ENCODE assay signal across 18 cellular contexts in the genomic region with DNA sequence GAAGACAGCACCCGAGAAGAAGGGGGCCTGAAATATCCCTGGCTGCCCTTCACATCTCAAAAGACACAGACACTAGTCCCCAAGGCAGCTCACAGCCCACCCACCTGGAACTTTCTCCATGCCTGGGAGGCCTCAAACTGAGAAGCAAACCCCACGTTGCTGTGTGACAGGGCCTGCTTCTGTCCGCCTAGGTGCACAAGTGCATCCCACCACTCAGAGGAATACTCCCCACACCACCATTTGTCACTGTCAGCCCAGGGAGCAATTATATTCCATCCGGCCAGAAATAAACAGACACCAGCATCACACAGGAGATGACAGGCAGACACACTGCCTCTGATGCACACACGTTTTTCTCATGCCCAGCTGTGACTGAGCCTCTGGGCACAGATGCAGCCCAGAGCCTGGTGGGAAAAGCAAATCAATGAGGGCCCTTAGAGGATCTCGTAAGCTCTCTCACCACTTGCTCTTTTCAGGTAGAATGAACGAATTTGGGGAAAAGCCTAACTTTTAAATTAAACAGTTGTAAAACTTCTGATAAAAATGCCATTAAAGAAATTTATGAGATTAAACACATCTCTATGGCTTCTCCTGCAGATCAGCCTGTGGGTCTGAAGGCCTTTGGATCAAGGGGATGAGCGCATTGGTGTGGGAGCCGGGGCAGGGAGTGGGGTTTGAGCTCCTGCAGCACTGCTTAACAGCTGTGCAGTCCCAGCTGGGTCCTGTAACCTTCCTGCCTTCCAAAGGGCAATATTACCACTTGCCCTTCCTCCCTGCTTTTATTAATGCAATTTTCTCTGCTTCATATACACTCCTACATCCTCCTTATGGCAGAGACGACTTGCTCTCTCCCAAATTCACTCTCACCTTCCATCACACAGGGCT.
DNase-seq lines count a peak whose midpoint lies in the region; ATAC-seq and TF ChIP-seq lines count a peak whose summit lies in the region.
"Had no signal": no experiment of that assay in that cellular context is flagged by ENCODE, and none has a peak within 500 bp of the region (broad histone marks: within the 10 kb centered on the region; RNA-seq: fewer than 3 reads in every experiment).

No MANE protein-coding gene starts in this region.

- no peak overlapping the region for H2AFZ ChIP-seq in SK-N-SH (ENCODE audit: low read depth)

- H3K36me3 ChIP-seq in SK-N-SH (replicated peaks in 1 of 2; ENCODE audit: control insufficient read depth in 1 of 2, insufficient read depth in 2 of 2, low read length in 1 of 2) (no peaks in the 10 kb centered on the region), endodermal cell (ENCODE audit: control insufficient read depth, insufficient read depth, low read length) (no peaks in the 10 kb centered on the region)
- H3K36me3 ChIP-seq: BLaER1 treated with 17β-estradiol and CSF1 and Interleukin-3, amounts not matched to agents 10 nM and 100 nM had no signal

- POLR2A ChIA-PET in SK-N-SH (lab: Yijun Ruan, JAX) = no interaction called here

- DNase-seq in SK-N-SH (peak; percentile 62), endodermal cell (peak; percentile 14), left kidney (ENCODE audit: low read depth, low spot score) (peak; percentile 78), retina (peak; percentile 55), SIG-M5 treated with dmso at 0.1 percent for 504 hours (lab: John Stamatoyannopoulos, UW; ENCODE audit: unreplicated experiment) (no peak), posterior cingulate gyrus (no peak)
- no peak for DNase-seq in activated CD8-positive, alpha-beta memory T cell treated with anti-CD3 and anti-CD28 coated beads, Interleukin-2, amount 50 U/mL, for 48 hours
- DNase-seq: CD8-positive, alpha-beta T cell; DMS 273 treated with DMSO at 0.1 percent for 48 hours; DMS53; DND-41; EL; GOT3; H9 had no signal

- no peak overlapping the region for H3K9ac ChIP-seq in SK-N-SH
- H3K9ac ChIP-seq in endodermal cell (ENCODE audit: extremely low read depth, low read length, poor library complexity, severe bottlenecking) = no peak overlapping the region
- H3K9ac ChIP-seq: BLaER1 treated with 17β-estradiol and CSF1 and Interleukin-3, amounts not matched to agents 10 nM and 100 nM had no signal

- no peaks in the 10 kb centered on the region for H4K20me1 ChIP-seq in SK-N-SH (ENCODE audit: insufficient read depth)
- H4K20me1 ChIP-seq: BLaER1 treated with 17β-estradiol and CSF1 and Interleukin-3, amounts not matched to agents 10 nM and 100 nM had no signal

- no peak for TF ChIP-seq EP300 in SK-N-SH (IDR thresholded peaks at IDR 0.05; ENCODE audit: borderline replicate concordance in 1 of 2, low read depth in 1 of 2, low read length in 1 of 2)

- no peak for TF ChIP-seq CTCF in SK-N-SH (IDR thresholded peaks at IDR 0.05)
- no peak for TF ChIP-seq CTCF in endodermal cell (conservative IDR thresholded peaks at IDR 0.05)

- peaks cover 2% of the 10 kb centered on the region for H3K27me3 Mint-ChIP-seq in endodermal cell (ENCODE audit: insufficient read depth)
- H3K27me3 Mint-ChIP-seq: B cell had no signal

- no peak overlapping the region for H3K27ac Mint-ChIP-seq in endodermal cell
- H3K27ac Mint-ChIP-seq: B cell; CD8-positive, alpha-beta T cell; H9 had no signal

- H3K27ac ChIP-seq in SK-N-SH (ENCODE audit: low read depth in 2 of 2, low read length in 1 of 2) (no peak overlapping the region; a peak in 1 of 4 replicates), endodermal cell (ENCODE audit: low read depth, low read length) (no peak overlapping the region)
- H3K27ac ChIP-seq: BLaER1 treated with 17β-estradiol and CSF1 and Interleukin-3, amounts not matched to agents 10 nM and 100 nM had no signal

- intact Hi-C loops in posterior cingulate gyrus (cut with DNase I) = no loop called here

- CTCF ChIA-PET in SK-N-SH (lab: Yijun Ruan, JAX) = interaction anchor here (1.0 kb wide), 1 partner anchor 826 kb away, joined by 3 read pairs; no protein-coding TSS in a partner anchor

- H3K9me2 ChIP-seq in SK-N-SH = no peaks in the 10 kb centered on the region

- peaks cover 0 to 9% of the 10 kb centered on the region in 2 experiments; a peak in 1 of 4 replicates for H3K4me1 ChIP-seq in SK-N-SH (ENCODE audit: control insufficient read depth in 1 of 2, insufficient read depth in 2 of 2, low read depth in 1 of 2, low read length in 1 of 2)
- no peaks in the 10 kb centered on the region for H3K4me1 ChIP-seq in endodermal cell (ENCODE audit: control insufficient read depth, insufficient read depth, low read length)

- H3K4me1 Mint-ChIP-seq in endodermal cell = no peaks in the 10 kb centered on the region
- H3K4me1 Mint-ChIP-seq: B cell, H9 had no signal

- no peak for ATAC-seq in SK-N-SH treated with all-trans-retinoic acid at 6 μM for 48 hours
- ATAC-seq: CD8-positive, alpha-beta T cell; GM12878 had no signal

- H3K36me3 Mint-ChIP-seq in endodermal cell (ENCODE audit: low read depth) = no peaks in the 10 kb centered on the region
- H3K36me3 Mint-ChIP-seq: CD8-positive, alpha-beta T cell had no signal

- H3K27me3 ChIP-seq in SK-N-SH (ENCODE audit: insufficient read depth) (no peaks in the 10 kb centered on the region), endodermal cell (ENCODE audit: control insufficient read depth, insufficient read depth, low read length, poor library complexity, severe bottlenecking) (no peaks in the 10 kb centered on the region)
- H3K27me3 ChIP-seq: BLaER1 treated with 17β-estradiol and CSF1 and Interleukin-3, amounts not matched to agents 10 nM and 100 nM had no signal

- H3K9me3 Mint-ChIP-seq in endodermal cell = no peaks in the 10 kb centered on the region
- H3K9me3 Mint-ChIP-seq: H9 had no signal

- no peak for TF ChIP-seq RAD21 in SK-N-SH (IDR thresholded peaks at IDR 0.05; ENCODE audit: low read length)

- H3K4me2 ChIP-seq in SK-N-SH = no peak overlapping the region
- H3K4me2 ChIP-seq: BLaER1 treated with 17β-estradiol and CSF1 and Interleukin-3, amounts not matched to agents 10 nM and 100 nM had no signal

- H3K4me3 ChIP-seq in SK-N-SH (ENCODE audit: low read depth in 2 of 2, low read length in 1 of 2) (no peak overlapping the region), endodermal cell (ENCODE audit: low read length) (no peak overlapping the region)
- H3K4me3 ChIP-seq: BLaER1 treated with 17β-estradiol and CSF1 and Interleukin-3, amounts not matched to agents 10 nM and 100 nM; GM12878 had no signal

- H3K4me3 Mint-ChIP-seq in endodermal cell = no peak overlapping the region
- H3K4me3 Mint-ChIP-seq: B cell; CD8-positive, alpha-beta T cell; H9 had no signal

- no peaks in the 10 kb centered on the region for H3F3A ChIP-seq in SK-N-SH (replicated peaks; ENCODE audit: insufficient read depth)

- WGBS in SK-N-SH (ENCODE audit: low lambda C conversion rate) = 4% methylated on average over 8 of the region's 10 CpGs
- 81 to 83% methylated on average over 2 to 10 of the region's 10 CpGs for WGBS in endodermal cell (ENCODE audit: insufficient coverage in 1 of 2, insufficient read length in 1 of 2), 2 experiments

- H3K9me3 ChIP-seq in SK-N-SH = no peaks in the 10 kb centered on the region
- H3K9me3 ChIP-seq in endodermal cell (ENCODE audit: control insufficient read depth, low read length) = peaks cover 4% of the 10 kb centered on the region
- H3K9me3 ChIP-seq: BLaER1 treated with 17β-estradiol and CSF1 and Interleukin-3, amounts not matched to agents 10 nM and 100 nM had no signal

- no peaks in the 10 kb centered on the region for H3K79me2 ChIP-seq in SK-N-SH (ENCODE audit: insufficient read depth)

TF ChIP-seq in SK-N-SH, 30 proteins besides CTCF, POLR2A, EP300 and RAD21 (continues in another document):
- TF ChIP-seq GATA2 (CRISPR knock-in tag; IDR thresholded peaks at IDR 0.05) = no peak
- TF ChIP-seq SMC3 (IDR thresholded peaks at IDR 0.05; ENCODE audit: low read depth, low read length) = no peak
- TF ChIP-seq JUND (IDR thresholded peaks at IDR 0.05) = no peak
- no peak for TF ChIP-seq NRF1 (IDR thresholded peaks at IDR 0.05; ENCODE audit: low read depth, low read length)
- TF ChIP-seq FOXJ3 (CRISPR knock-in tag; IDR thresholded peaks at IDR 0.05) = peak; percentile 46; the same call in 1 of the 2 replicates
- TF ChIP-seq USF2 (IDR thresholded peaks at IDR 0.05; ENCODE audit: borderline replicate concordance, low read depth, low read length) = no peak

TF ChIP-seq in SK-N-SH treated with all-trans-retinoic acid at 6 μM for 48 hours, 23 proteins besides CTCF, POLR2A, EP300 and RAD21:
- TF ChIP-seq, protein P1, sequence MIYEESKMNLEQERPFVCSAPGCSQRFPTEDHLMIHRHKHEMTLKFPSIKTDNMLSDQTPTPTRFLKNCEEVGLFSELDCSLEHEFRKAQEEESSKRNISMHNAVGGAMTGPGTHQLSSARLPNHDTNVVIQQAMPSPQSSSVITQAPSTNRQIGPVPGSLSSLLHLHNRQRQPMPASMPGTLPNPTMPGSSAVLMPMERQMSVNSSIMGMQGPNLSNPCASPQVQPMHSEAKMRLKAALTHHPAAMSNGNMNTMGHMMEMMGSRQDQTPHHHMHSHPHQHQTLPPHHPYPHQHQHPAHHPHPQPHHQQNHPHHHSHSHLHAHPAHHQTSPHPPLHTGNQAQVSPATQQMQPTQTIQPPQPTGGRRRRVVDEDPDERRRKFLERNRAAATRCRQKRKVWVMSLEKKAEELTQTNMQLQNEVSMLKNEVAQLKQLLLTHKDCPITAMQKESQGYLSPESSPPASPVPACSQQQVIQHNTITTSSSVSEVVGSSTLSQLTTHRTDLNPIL (CRISPR knock-in tag; IDR thresholded peaks at IDR 0.05; ENCODE audit: low read depth) = no peak
- TF ChIP-seq RARB (CRISPR knock-in tag; IDR thresholded peaks at IDR 0.05) = no peak

Comparison
In these comparisons a context has a peak if more than half of its experiments do, and no peak if none do; other contexts are left out.
1. DNase-seq: peak in SK-N-SH (single experiment), endodermal cell (single experiment), left kidney (single experiment) and retina (single experiment); none in activated CD8-positive, alpha-beta memory T cell treated with anti-CD3 and anti-CD28 coated beads, Interleukin-2, amount 50 U/mL, for 48 hours (single experiment), SIG-M5 treated with dmso at 0.1 percent for 504 hours (single experiment) and posterior cingulate gyrus (0 of 10).